17 cellular contexts compared by ENCODE assay signal in the genomic region with DNA sequence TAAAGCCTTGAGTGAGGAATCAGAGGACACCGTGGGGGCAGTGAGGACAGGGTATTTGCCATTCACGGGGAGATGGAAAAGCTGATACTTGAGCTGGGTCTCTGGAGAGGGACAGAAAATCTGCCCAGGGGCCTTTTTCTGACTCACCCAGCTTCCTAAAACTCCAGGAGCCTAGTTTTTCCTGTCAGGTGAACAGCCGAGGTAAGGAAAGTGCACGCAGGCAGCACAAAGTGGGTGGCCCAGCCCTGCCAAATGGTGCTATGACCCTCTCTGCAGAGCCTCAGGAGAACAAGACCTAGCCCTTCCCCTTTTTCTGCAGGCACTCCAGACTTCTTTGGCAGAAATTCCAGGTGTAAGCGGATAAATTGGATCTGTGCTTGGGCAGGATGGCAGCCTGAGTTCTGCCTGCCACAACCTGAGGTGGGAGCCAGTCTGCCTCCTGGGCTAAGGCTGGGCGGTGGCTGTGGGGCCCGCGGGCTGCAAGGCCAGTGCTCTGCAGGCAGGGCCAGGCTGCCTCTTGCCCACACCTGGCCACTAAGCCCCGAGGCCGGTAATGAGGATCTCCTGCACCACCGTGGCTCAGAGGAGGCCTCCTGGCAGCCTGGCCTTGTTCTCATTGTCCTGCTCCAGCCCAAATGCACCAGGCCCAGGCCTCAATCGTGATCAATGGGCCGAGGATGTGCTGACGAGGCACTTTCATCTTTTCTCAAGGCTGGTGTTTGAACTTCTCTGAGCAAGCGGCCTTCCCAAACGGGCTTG.
"Had no signal": no experiment of that assay in that cellular context is flagged by ENCODE, and none has a peak within 500 bp of the region (broad histone marks: within the 10 kb centered on the region; RNA-seq: fewer than 3 reads in every experiment).

No MANE protein-coding gene starts in this region.

- H3K9me3 Mint-ChIP-seq: activated naive CD4-positive, alpha-beta T cell treated with anti-CD3 and anti-CD28 coated beads, Interleukin-2, amount 50 U/mL, for 24 hours; activated T-cell treated with anti-CD3 and anti-CD28 coated beads, Interleukin-2, amount 50 U/mL, for 24 hours; central memory CD8-positive, alpha-beta T cell; effector memory CD8-positive, alpha-beta T cell; immature natural killer cell had no signal

- H3K27ac ChIP-seq: tibial artery had no signal

- H3K36me3 Mint-ChIP-seq: activated naive CD4-positive, alpha-beta T cell treated with anti-CD3 and anti-CD28 coated beads, Interleukin-2, amount 50 U/mL, for 24 hours; immature natural killer cell; naive thymus-derived CD4-positive, alpha-beta T cell had no signal

- H3K4me1 Mint-ChIP-seq: activated naive CD4-positive, alpha-beta T cell treated with anti-CD3 and anti-CD28 coated beads, Interleukin-2, amount 50 U/mL, for 24 hours; central memory CD8-positive, alpha-beta T cell; immature natural killer cell had no signal

- H3K4me3 ChIP-seq: lung, tibial artery had no signal

- H3K27ac Mint-ChIP-seq: activated naive CD4-positive, alpha-beta T cell treated with anti-CD3 and anti-CD28 coated beads, Interleukin-2, amount 50 U/mL, for 24 hours; activated T-cell treated with anti-CD3 and anti-CD28 coated beads, Interleukin-2, amount 50 U/mL, for 24 hours; effector memory CD8-positive, alpha-beta T cell; immature natural killer cell; naive thymus-derived CD4-positive, alpha-beta T cell; progenitor cell of endocrine pancreas had no signal

- H3K36me3 ChIP-seq: tibial artery had no signal

- H3K4me1 ChIP-seq: tibial artery had no signal

- DNase-seq: activated effector memory CD4-positive, alpha-beta T cell treated with Interleukin-2 at 50 U/mL for 16 hours; activated T-cell treated with anti-CD3 and anti-CD28 coated beads, Interleukin-2, amount 50 U/mL, for 24 hours; effector memory CD8-positive, alpha-beta T cell; erythroblast; immature natural killer cell; left colon; naive thymus-derived CD4-positive, alpha-beta T cell; occipital lobe; right cardiac atrium; small intestine; T-helper 2 cell; tibial artery had no signal

- ATAC-seq: activated CD4-positive, CD25-positive, alpha-beta regulatory T cell treated with anti-CD3 and anti-CD28 coated beads, Interleukin-2, amount 50 U/mL, for 24 hours; effector memory CD8-positive, alpha-beta T cell; left colon; naive thymus-derived CD4-positive, alpha-beta T cell; right cardiac atrium had no signal

- H3K4me3 Mint-ChIP-seq: activated naive CD4-positive, alpha-beta T cell treated with anti-CD3 and anti-CD28 coated beads, Interleukin-2, amount 50 U/mL, for 24 hours; activated T-cell treated with anti-CD3 and anti-CD28 coated beads, Interleukin-2, amount 50 U/mL, for 24 hours; central memory CD8-positive, alpha-beta T cell; effector memory CD8-positive, alpha-beta T cell; immature natural killer cell; naive thymus-derived CD4-positive, alpha-beta T cell had no signal

- H3K27me3 Mint-ChIP-seq: activated naive CD4-positive, alpha-beta T cell treated with anti-CD3 and anti-CD28 coated beads, Interleukin-2, amount 50 U/mL, for 24 hours; progenitor cell of endocrine pancreas had no signal

- H3K9me3 ChIP-seq: tibial artery had no signal
